In genomic region chr9:95045751-95046150, GRCh38 we compare ENCODE assay signal across 12 cellular contexts.
A peak's percentile ranks its signal among the peaks of the same experiment; 100 is the strongest.
DNase-seq lines count a peak whose midpoint lies in the region; ATAC-seq and TF ChIP-seq lines count a peak whose summit lies in the region.
"Had no signal": no experiment of that assay in that cellular context is flagged by ENCODE, and none has a peak within 500 bp of the region (broad histone marks: within the 10 kb centered on the region; RNA-seq: fewer than 3 reads in every experiment).

No MANE protein-coding gene starts in this region.

- H3K27me3 ChIP-seq in heart left ventricle: peaks cover 0 to 2% (median 0%) of the 10 kb centered on the region in 9 donors
- no peaks in the 10 kb centered on the region for H3K27me3 ChIP-seq in foreskin keratinocyte
- no peaks in the 10 kb centered on the region for H3K27me3 ChIP-seq in osteoblast (ENCODE audit: insufficient read depth, low read length)
- no peaks in the 10 kb centered on the region for H3K27me3 ChIP-seq in uterus
- H3K27me3 ChIP-seq: tibial nerve had no signal

- H4K20me1 ChIP-seq in osteoblast (ENCODE audit: insufficient read depth, low read length): peaks cover 62% of the 10 kb centered on the region

- H3K4me1 ChIP-seq in heart left ventricle (peaks cover 6 to 97% (median 63%) of the 10 kb centered on the region in 12 donors), foreskin keratinocyte (peaks cover 23% of the 10 kb centered on the region), osteoblast (ENCODE audit: insufficient read depth, low read length) (peaks cover 20% of the 10 kb centered on the region), uterus (peaks cover 7 to 12% of the 10 kb centered on the region in 2 donors)

- H3K36me3 Mint-ChIP-seq in stimulated activated effector memory CD8-positive, alpha-beta T cell treated with anti-CD3 and anti-CD28 coated beads, Interleukin-12 subunit alpha, Interleukin-12 subunit beta, amount 100 ng/mL, for 72 hours: no peaks in the 10 kb centered on the region
- no peaks in the 10 kb centered on the region for H3K36me3 Mint-ChIP-seq in T-helper 2 cell treated with Interferon-gamma antibody and Interleukin-4, amounts not matched to agents 5 μg/mL and 100 μg/mL, for 36 hours (ENCODE audit: low read depth)

- H3K27ac Mint-ChIP-seq in stimulated activated effector memory CD8-positive, alpha-beta T cell treated with anti-CD3 and anti-CD28 coated beads, Interleukin-12 subunit alpha, Interleukin-12 subunit beta, amount 100 ng/mL, for 72 hours: no peak overlapping the region
- no peak overlapping the region for H3K27ac Mint-ChIP-seq in T-helper 2 cell treated with Interferon-gamma antibody and Interleukin-4, amounts not matched to agents 5 μg/mL and 100 μg/mL, for 36 hours
- H3K27ac Mint-ChIP-seq: activated T-helper 2 cell treated with anti-CD3 and anti-CD28 coated beads, Interferon-gamma antibody, Interleukin-2, Interleukin-4, amounts not matched to agents 10 μg/mL and 5 μg/mL and 100 μg/mL, durations not matched to agents 14 hours and 24 hours and 36 hours; T-helper 1 cell treated with Interleukin-12 subunit alpha and Interleukin-12 subunit beta and Interleukin-4 antibody, amounts not matched to agents 30 μg/mL and 1 μg/mL, for 36 hours had no signal

- no peaks in the 10 kb centered on the region for H3K9me3 ChIP-seq in heart left ventricle
- H3K9me3 ChIP-seq in osteoblast (ENCODE audit: low read depth, low read length): no peaks in the 10 kb centered on the region
- H3K9me3 ChIP-seq in uterus: no peaks in the 10 kb centered on the region
- H3K9me3 ChIP-seq: tibial nerve had no signal

- 51 to 77% (median 60%) methylated on average over 16 of the region's 16 CpGs for WGBS in heart left ventricle, 4 donors

- peaks cover 42% of the 10 kb centered on the region for H3K27me3 Mint-ChIP-seq in T-helper 2 cell treated with Interferon-gamma antibody and Interleukin-4, amounts not matched to agents 5 μg/mL and 100 μg/mL, for 36 hours (ENCODE audit: low read depth)

- DNase-seq in heart left ventricle (no peak), cardiac septum (ENCODE audit: low spot score) (no peak), foreskin keratinocyte (peak in 1 of 2 donors; percentile 60), osteoblast (ENCODE audit: insufficient read length, low spot score, missing footprints) (no peak), uterus (no peak), DMS79 treated with DMSO at 0.1 percent for 48 hours (lab: John Stamatoyannopoulos, UW) (no peak)
- DNase-seq in stimulated activated effector memory CD8-positive, alpha-beta T cell treated with anti-CD3 and anti-CD28 coated beads, Interleukin-12 subunit alpha, Interleukin-12 subunit beta, amount 100 ng/mL, for 72 hours (ENCODE audit: low spot score in 2 of 2): no peak
- DNase-seq in T-helper 2 cell treated with Interferon-gamma antibody and Interleukin-4, amounts not matched to agents 5 μg/mL and 100 μg/mL, for 36 hours (ENCODE audit: low spot score): no peak
- DNase-seq: activated CD4-positive, alpha-beta T cell treated with anti-CD3 and anti-CD28 coated beads, Interleukin-2, amount 50 U/mL, for 1 hour had no signal

- H3K4me1 Mint-ChIP-seq in stimulated activated effector memory CD8-positive, alpha-beta T cell treated with anti-CD3 and anti-CD28 coated beads, Interleukin-12 subunit alpha, Interleukin-12 subunit beta, amount 100 ng/mL, for 72 hours: peaks cover 7% of the 10 kb centered on the region
- H3K4me1 Mint-ChIP-seq in T-helper 2 cell treated with Interferon-gamma antibody and Interleukin-4, amounts not matched to agents 5 μg/mL and 100 μg/mL, for 36 hours (ENCODE audit: low read depth): peaks cover 11% of the 10 kb centered on the region

- ATAC-seq in heart left ventricle (peak in 1 of 4 donors; percentile 2), foreskin keratinocyte (peak; percentile 15)
- ATAC-seq in stimulated activated effector memory CD8-positive, alpha-beta T cell treated with anti-CD3 and anti-CD28 coated beads, Interleukin-12 subunit alpha, Interleukin-12 subunit beta, amount 100 ng/mL, for 72 hours: no peak

- no peak overlapping the region for H3K4me3 Mint-ChIP-seq in stimulated activated effector memory CD8-positive, alpha-beta T cell treated with anti-CD3 and anti-CD28 coated beads, Interleukin-12 subunit alpha, Interleukin-12 subunit beta, amount 100 ng/mL, for 72 hours
- no peak overlapping the region for H3K4me3 Mint-ChIP-seq in T-helper 2 cell treated with Interferon-gamma antibody and Interleukin-4, amounts not matched to agents 5 μg/mL and 100 μg/mL, for 36 hours
- H3K4me3 Mint-ChIP-seq: T-helper 1 cell treated with Interleukin-12 subunit alpha and Interleukin-12 subunit beta and Interleukin-4 antibody, amounts not matched to agents 30 μg/mL and 1 μg/mL, for 36 hours had no signal

- H3K27ac ChIP-seq in heart left ventricle (peak overlapping the region in 11 of 12 donors; percentile 5 to 90 (median 84)), foreskin keratinocyte (peak overlapping the region; percentile 78), osteoblast (ENCODE audit: low read depth, low read length) (peak overlapping the region; percentile 50), uterus (peak overlapping the region; percentile 58 to 96)

- intact Hi-C loops in heart left ventricle (cut with DNase I) (loop anchor here in 2 of 10 donors (5.0 kb wide), 1 partner anchor 38 kb away; no protein-coding TSS in a partner anchor), cardiac septum (cut with DNase I) (loop anchor here (5.0 kb wide), 1 partner anchor 38 kb away; no protein-coding TSS in a partner anchor), uterus (cut with DNase I; ENCODE audit: low total_unique reads) (no loop called here)

- H3K4me3 ChIP-seq in heart left ventricle (peak overlapping the region in 4 of 12 donors; percentile 12 to 33 (median 18)), osteoblast (ENCODE audit: insufficient read depth, low read length) (no peak overlapping the region), uterus (no peak overlapping the region)
- H3K4me3 ChIP-seq: tibial nerve had no signal

- no peak for TF ChIP-seq POLR2A in heart left ventricle (IDR thresholded peaks at IDR 0.05)
- TF ChIP-seq POLR2A in uterus (IDR thresholded peaks at IDR 0.05): no peak

- no peak overlapping the region for H2AFZ ChIP-seq in osteoblast (ENCODE audit: low read length)

- peaks cover 95% of the 10 kb centered on the region for H3K79me2 ChIP-seq in osteoblast (ENCODE audit: insufficient read depth, low read length)

- TF ChIP-seq CTCF in heart left ventricle (IDR thresholded peaks at IDR 0.05) (no peak), foreskin keratinocyte (conservative IDR thresholded peaks at IDR 0.05) (peak; percentile 34), osteoblast (IDR thresholded peaks at IDR 0.05; ENCODE audit: extremely low read depth, low read depth, low read length) (no peak), uterus (IDR thresholded peaks at IDR 0.05) (no peak)

- no peaks in the 10 kb centered on the region for H3K9me3 Mint-ChIP-seq in stimulated activated effector memory CD8-positive, alpha-beta T cell treated with anti-CD3 and anti-CD28 coated beads, Interleukin-12 subunit alpha, Interleukin-12 subunit beta, amount 100 ng/mL, for 72 hours
- no peaks in the 10 kb centered on the region for H3K9me3 Mint-ChIP-seq in T-helper 2 cell treated with Interferon-gamma antibody and Interleukin-4, amounts not matched to agents 5 μg/mL and 100 μg/mL, for 36 hours
- H3K9me3 Mint-ChIP-seq: activated T-helper 2 cell treated with anti-CD3 and anti-CD28 coated beads, Interferon-gamma antibody, Interleukin-2, Interleukin-4, amounts not matched to agents 10 μg/mL and 5 μg/mL and 100 μg/mL, durations not matched to agents 14 hours and 24 hours and 36 hours; T-helper 1 cell treated with Interleukin-12 subunit alpha and Interleukin-12 subunit beta and Interleukin-4 antibody, amounts not matched to agents 30 μg/mL and 1 μg/mL, for 36 hours had no signal

- peak overlapping the region; percentile 44 for H3K4me2 ChIP-seq in osteoblast (ENCODE audit: insufficient read depth, low read length)

- H3K36me3 ChIP-seq in heart left ventricle (peaks cover 0 to 32% (median 7%) of the 10 kb centered on the region in 9 donors), osteoblast (ENCODE audit: insufficient read depth, low read length) (peaks cover 19% of the 10 kb centered on the region), uterus (no peaks in the 10 kb centered on the region)
